8 cellular contexts compared by ENCODE assay signal in genomic region chr9:130694205-130694604, GRCh38. TPM values are rescaled to one million over a fixed set of nuclear protein-coding genes. Genes with fewer than 3 reads are reported as not detected.
DNase-seq lines count a peak whose midpoint lies in the region; ATAC-seq and TF ChIP-seq lines count a peak whose summit lies in the region.

No MANE protein-coding gene starts in this region.

- peak overlapping the region; percentile 90 for H3K4me3 Mint-ChIP-seq in Calu3 (ENCODE audit: low read depth, unreplicated experiment)

- H3K4me3 ChIP-seq in NT2/D1 (ENCODE audit: insufficient read length, low read depth): peak overlapping the region; percentile 92
- H3K4me3 ChIP-seq in ectodermal cell (ENCODE audit: insufficient read depth, low read depth, low read length): peak overlapping the region; percentile 94
- peak overlapping the region; percentile 61 for H3K4me3 ChIP-seq in neuron (ENCODE audit: low read length)

- H3K9me3 ChIP-seq in NT2/D1 (ENCODE audit: insufficient read depth, low read length) (no peaks in the 10 kb centered on the region), ectodermal cell (ENCODE audit: control insufficient read depth, low read length) (no peaks in the 10 kb centered on the region), neuron (ENCODE audit: low read length) (no peaks in the 10 kb centered on the region)

- H3K36me3 ChIP-seq in NT2/D1 (ENCODE audit: insufficient read depth, insufficient read length, low read length) (peaks cover 43% of the 10 kb centered on the region), ectodermal cell (ENCODE audit: control insufficient read depth, insufficient read depth, low read length) (peaks cover 27% of the 10 kb centered on the region), neuron (ENCODE audit: insufficient read depth, low read length) (peaks cover 38% of the 10 kb centered on the region)

- TSS peak; percentile 60 for BruUV-seq in Calu3 (replicated peaks; lab: Mats Ljungman, UMichigan)

- H3K27ac ChIP-seq in ectodermal cell (ENCODE audit: insufficient read depth, low read depth, low read length, poor library complexity, severe bottlenecking): no peak overlapping the region

- no peak for TF ChIP-seq CTCF in Calu3 (IDR thresholded peaks at IDR 0.05; ENCODE audit: unreplicated experiment)

- intact Hi-C loops in Calu3 (cut with micrococcal nuclease; ENCODE audit: unreplicated experiment): no loop called here

- H3K36me3 Mint-ChIP-seq in Calu3 (ENCODE audit: insufficient read depth, unreplicated experiment): peaks cover 60% of the 10 kb centered on the region

- H2AFZ ChIP-seq in neuron (ENCODE audit: low read depth, low read length): no peak overlapping the region

- peak overlapping the region; percentile 79 for H3K27ac Mint-ChIP-seq in Calu3 (ENCODE audit: unreplicated experiment)

- no peaks in the 10 kb centered on the region for H3K27me3 Mint-ChIP-seq in Calu3 (ENCODE audit: unreplicated experiment)

- H3K9ac ChIP-seq in NT2/D1 (ENCODE audit: insufficient read length, low read depth): peak overlapping the region; percentile 98

- CTCF ChIA-PET in Calu3 (lab: Charles Lee): interaction anchor here (1.2 to 1.6 kb wide), 2 partner anchors 10 to 12 kb away, joined by 3 to 4 read pairs; no protein-coding TSS in a partner anchor

- H3K27me3 ChIP-seq in NT2/D1 (ENCODE audit: insufficient read depth, insufficient read length) (peaks cover 6% of the 10 kb centered on the region), ectodermal cell (ENCODE audit: control insufficient read depth, insufficient read depth, low read length, poor library complexity, severe bottlenecking) (no peaks in the 10 kb centered on the region), neuron (ENCODE audit: insufficient read depth, low read length) (no peaks in the 10 kb centered on the region)

- no peak for ATAC-seq in GM18517 (IDR thresholded peaks at IDR 0.05; ENCODE audit: unreplicated experiment)

- peaks cover 11% of the 10 kb centered on the region for H3K4me1 ChIP-seq in NT2/D1 (ENCODE audit: insufficient read depth, insufficient read length)
- H3K4me1 ChIP-seq in ectodermal cell (ENCODE audit: control insufficient read depth, insufficient read depth, low read length): peaks cover 23% of the 10 kb centered on the region
- H3K4me1 ChIP-seq in neuron (ENCODE audit: insufficient read depth, low read length): peaks cover 21% of the 10 kb centered on the region

- DNase-seq in Calu3 (no peak), NT2/D1 (ENCODE audit: low read depth, low spot score) (no peak), NCI-H345 treated with DMSO at 0.1 percent for 48 hours (lab: John Stamatoyannopoulos, UW; ENCODE audit: unreplicated experiment) (no peak), NCI-H526 treated with DMSO at 0.1 percent for 48 hours (lab: John Stamatoyannopoulos, UW) (no peak), NCI-H146 (lab: John Stamatoyannopoulos, UW) (no peak)

- WGBS in ectodermal cell, 2 experiments: 0 to 3% methylated on average over 4 to 8 of the region's 8 CpGs

- no peaks in the 10 kb centered on the region for H3K9me3 Mint-ChIP-seq in Calu3 (ENCODE audit: low read depth, unreplicated experiment)

- peaks cover 43% of the 10 kb centered on the region for H3K4me1 Mint-ChIP-seq in Calu3 (ENCODE audit: low read depth, unreplicated experiment)

RNA-seq across cellular contexts. Expression of gene EXOSC2, which starts 0.6 kb away (rescaled TPM):
- 42.9 and 43.0 TPM in 2 replicates for total RNA-seq in Calu3 (2022)
- polyA plus RNA-seq in ectodermal cell (2013, experiment 1 of 4): 70.7 TPM
- 77.3 TPM for polyA plus RNA-seq in ectodermal cell (2013, experiment 2 of 4)
- 50.3 TPM for polyA plus RNA-seq in ectodermal cell (2013, experiment 3 of 4)
- 50.3 TPM for polyA plus RNA-seq in ectodermal cell (2013, experiment 4 of 4)

RNA-seq across cellular contexts. Expression of gene PRDM12, which starts 29.8 kb away (rescaled TPM):
- total RNA-seq in Calu3 (2022): not detected in 2 replicates
- 1.0 TPM for polyA plus RNA-seq in ectodermal cell (2013, experiment 1 of 4)
- 2.5 TPM for polyA plus RNA-seq in ectodermal cell (2013, experiment 2 of 4)
- 1.4 TPM for polyA plus RNA-seq in ectodermal cell (2013, experiment 3 of 4)
- polyA plus RNA-seq in ectodermal cell (2013, experiment 4 of 4): 2.4 TPM
